Comparison of ENCODE assay signal across 30 cellular contexts in the genomic region with DNA sequence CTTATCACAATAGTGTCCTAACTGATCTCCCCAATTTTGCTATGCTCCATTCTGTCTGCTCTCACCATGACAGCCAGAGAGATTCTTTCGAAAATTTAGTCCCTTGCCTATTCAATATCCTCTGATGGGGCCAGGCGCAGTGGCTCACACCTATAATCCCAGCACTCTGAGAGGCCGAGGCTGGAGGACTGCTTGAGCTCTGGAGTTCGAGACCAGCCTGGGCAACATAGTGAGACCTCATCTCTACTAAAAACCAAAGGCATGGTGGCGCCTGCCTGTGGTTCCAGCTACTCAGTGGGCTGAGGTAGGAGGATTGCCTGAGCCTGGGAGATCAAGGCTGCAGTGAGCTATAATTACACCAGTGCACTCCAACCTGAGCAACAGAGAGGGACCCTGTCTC. TPM values are rescaled to one million over a fixed set of nuclear protein-coding genes. Genes with fewer than 3 reads are reported as not detected.
"Had no signal": no experiment of that assay in that cellular context is flagged by ENCODE, and none has a peak within 500 bp of the region (broad histone marks: within the 10 kb centered on the region; RNA-seq: fewer than 3 reads in every experiment).

No MANE protein-coding gene starts in this region.

- ATAC-seq: heart left ventricle; left colon; left lung; lower lobe of right lung; naive thymus-derived CD8-positive, alpha-beta T cell; right lobe of liver; stimulated activated memory B cell treated with anti-CD40 and anti-IgM and Interleukin-4, amounts not matched to agents 10 μg/mL and 1 μg/mL and 100 μg/mL, for 72 hours; stimulated activated naive CD8-positive, alpha-beta T cell treated with anti-CD3 and anti-CD28 coated beads, Interleukin-15, amount 100 ng/mL, for 72 hours; upper lobe of right lung had no signal

- H3K36me3 ChIP-seq: heart left ventricle, left lung, lower lobe of right lung, right atrium auricular region, right lobe of liver, transverse colon, upper lobe of right lung had no signal

- H3K36me3 Mint-ChIP-seq: immature natural killer cell; naive thymus-derived CD8-positive, alpha-beta T cell; stimulated activated memory B cell treated with anti-CD40 and anti-IgM and Interleukin-4, amounts not matched to agents 10 μg/mL and 1 μg/mL and 100 μg/mL, for 72 hours had no signal

- H3K27me3 ChIP-seq: right atrium auricular region, right lobe of liver, upper lobe of right lung had no signal

- H3K4me3 Mint-ChIP-seq: immature natural killer cell; naive thymus-derived CD8-positive, alpha-beta T cell; nephron; neural crest cell; stimulated activated memory B cell treated with anti-CD40 and anti-IgM and Interleukin-4, amounts not matched to agents 10 μg/mL and 1 μg/mL and 100 μg/mL, for 72 hours; stimulated activated naive CD8-positive, alpha-beta T cell treated with anti-CD3 and anti-CD28 coated beads, Interleukin-15, amount 100 ng/mL, for 72 hours had no signal

- H3K27ac Mint-ChIP-seq: naive thymus-derived CD8-positive, alpha-beta T cell; nephron; progenitor cell of endocrine pancreas; stimulated activated memory B cell treated with anti-CD40 and anti-IgM and Interleukin-4, amounts not matched to agents 10 μg/mL and 1 μg/mL and 100 μg/mL, for 72 hours; stimulated activated naive CD8-positive, alpha-beta T cell treated with anti-CD3 and anti-CD28 coated beads, Interleukin-15, amount 100 ng/mL, for 72 hours had no signal

- H3K9ac ChIP-seq: parathyroid adenoma had no signal

- DNase-seq: heart left ventricle; hypothalamus; immature natural killer cell; kidney; left lung; lower lobe of right lung; mammary epithelial cell; mesenchymal stem cell; nucleus accumbens; right lobe of liver; small intestine; stimulated activated CD4-positive, alpha-beta T cell treated with anti-CD3 and anti-CD28 coated beads, Interleukin-1b, Interleukin-23, amount 100 ng/mL, for 48 hours; stimulated activated CD4-positive, alpha-beta T cell treated with anti-CD3 and anti-CD28 coated beads, Interleukin-2, amount 100 ng/mL, for 48 hours; stimulated activated CD4-positive, alpha-beta T cell treated with anti-CD3 and anti-CD28 coated beads, Interleukin-4, amount 100 ng/mL, for 4 hours; stimulated activated CD8-positive, alpha-beta memory T cell treated with anti-CD3 and anti-CD28 coated beads, Interleukin-4, amount 100 ng/mL, for 48 hours; stimulated activated naive CD4-positive, alpha-beta T cell treated with Interleukin-2 at 50 U/mL for 16 hours; stimulated activated naive CD8-positive, alpha-beta T cell treated with anti-CD3 and anti-CD28 coated beads, Interleukin-15, amount 100 ng/mL, for 72 hours; substantia nigra; transverse colon; upper lobe of right lung had no signal

- H3K4me1 Mint-ChIP-seq: immature natural killer cell; naive thymus-derived CD8-positive, alpha-beta T cell; stimulated activated naive CD8-positive, alpha-beta T cell treated with anti-CD3 and anti-CD28 coated beads, Interleukin-15, amount 100 ng/mL, for 72 hours had no signal

- H3K4me1 ChIP-seq: left lung, lower lobe of right lung, parathyroid adenoma, right lobe of liver, transverse colon had no signal

- H3K27ac ChIP-seq: heart left ventricle, left lung, lower lobe of right lung, parathyroid adenoma, right atrium auricular region, right lobe of liver, transverse colon, upper lobe of right lung had no signal

- H3K9me3 ChIP-seq: left lung, lower lobe of right lung, right lobe of liver, upper lobe of right lung had no signal

- H3K9me3 Mint-ChIP-seq: immature natural killer cell; neural crest cell; stimulated activated memory B cell treated with anti-CD40 and anti-IgM and Interleukin-4, amounts not matched to agents 10 μg/mL and 1 μg/mL and 100 μg/mL, for 72 hours; stimulated activated naive CD8-positive, alpha-beta T cell treated with anti-CD3 and anti-CD28 coated beads, Interleukin-15, amount 100 ng/mL, for 72 hours had no signal

- H3K4me3 ChIP-seq: heart left ventricle, left lung, lower lobe of right lung, right atrium auricular region, right lobe of liver, transverse colon, upper lobe of right lung had no signal

RNA-seq across cellular contexts. Expression of gene PDZK1IP1, which starts 16.1 kb away (rescaled TPM):
- total RNA-seq: naive thymus-derived CD8-positive, alpha-beta T cell; neural crest cell; osteocyte; progenitor cell of endocrine pancreas; temporal lobe had no signal
- polyA plus RNA-seq: heart left ventricle; naive thymus-derived CD8-positive, alpha-beta T cell had no signal

RNA-seq across cellular contexts. Expression of gene TAL1, which starts 26.1 kb away (rescaled TPM):
- total RNA-seq: mammary epithelial cell; naive thymus-derived CD8-positive, alpha-beta T cell; osteocyte; progenitor cell of endocrine pancreas had no signal
- polyA plus RNA-seq: mammary epithelial cell; naive thymus-derived CD8-positive, alpha-beta T cell had no signal
